ENCODE assay signal across 8 cellular contexts in the genomic region with DNA sequence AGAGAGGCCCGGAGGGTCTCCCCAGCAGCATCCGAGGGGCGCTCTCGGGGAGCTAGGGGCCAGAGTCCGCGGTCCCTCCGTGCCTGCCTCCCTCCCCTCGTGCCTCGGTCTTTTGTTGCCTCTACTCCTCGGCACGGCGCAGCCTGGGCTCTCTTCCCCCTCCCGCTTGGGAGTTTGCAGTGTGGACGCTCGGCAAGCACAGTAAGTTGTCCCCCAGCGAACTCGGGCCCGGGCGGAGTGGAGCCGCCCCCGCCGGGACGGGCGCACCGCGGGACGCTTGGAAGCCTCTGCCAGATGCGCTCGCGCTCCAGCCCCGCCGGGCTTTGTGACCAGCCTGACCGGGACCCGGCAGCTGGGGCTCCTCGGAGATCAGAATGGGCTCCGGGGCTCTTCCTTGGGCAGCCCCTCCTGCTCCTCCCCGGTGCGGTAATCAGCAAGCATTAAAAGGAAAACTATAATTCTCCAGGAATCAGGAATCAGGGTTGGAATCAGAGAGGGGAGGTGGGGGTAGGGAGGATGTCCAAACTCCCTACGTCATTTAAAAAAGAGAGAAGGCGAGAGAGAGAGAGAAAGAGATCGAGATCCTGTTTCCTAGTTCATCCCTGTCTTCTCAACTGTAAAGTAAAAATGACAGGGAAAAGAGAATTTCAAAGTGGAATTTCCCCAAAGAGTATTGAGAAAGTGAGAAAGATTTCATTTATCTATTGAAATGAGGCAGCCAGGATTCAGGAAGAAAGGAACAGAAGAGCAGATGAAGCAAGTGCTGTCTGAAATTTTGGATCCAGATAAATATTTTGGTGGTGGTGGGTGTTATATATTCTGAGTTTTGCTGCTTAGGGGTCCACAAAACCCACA.
A peak's percentile ranks its signal among the peaks of the same experiment; 100 is the strongest.
DNase-seq lines count a peak whose midpoint lies in the region; ATAC-seq and TF ChIP-seq lines count a peak whose summit lies in the region.

No MANE protein-coding gene starts in this region.

- ATAC-seq in GM21367 (IDR thresholded peaks at IDR 0.05; ENCODE audit: unreplicated experiment) = peak; percentile 29
- no peak for ATAC-seq in activated naive CD8-positive, alpha-beta T cell treated with anti-CD3 and anti-CD28 coated beads, Interleukin-2, amount 50 U/mL, for 24 hours

- CTCF ChIA-PET in AG04449 (lab: Yijun Ruan, JAX) = no interaction called here

- peak overlapping the region in 12 of 21 experiments; percentile 43 to 87 (median 70) for H3K27ac ChIP-seq in skin epidermis

- POLR2A ChIA-PET in AG04449 (lab: Yijun Ruan, JAX) = no interaction called here

- DNase-seq in AG04449 (ENCODE audit: low read depth, low spot score) (no peak), iris pigment epithelial cell (ENCODE audit: low read depth) (peak; percentile 7), HPDE6-E6E7 (ENCODE audit: extremely low spot score) (no peak), DMS114 treated with DMSO at 0.1 percent for 48 hours (lab: John Stamatoyannopoulos, UW; ENCODE audit: unreplicated experiment) (no peak)
- peak; percentile 5 for DNase-seq in activated naive CD8-positive, alpha-beta T cell treated with anti-CD3 and anti-CD28 coated beads, Interleukin-2, amount 50 U/mL, for 24 hours
- DNase-seq in T-helper 2 cell treated with Interferon-gamma antibody and Interleukin-4, amounts not matched to agents 5 μg/mL and 100 μg/mL, for 36 hours (ENCODE audit: low spot score) = no peak

- H3K27me3 Mint-ChIP-seq in activated naive CD8-positive, alpha-beta T cell treated with anti-CD3 and anti-CD28 coated beads, Interleukin-2, amount 50 U/mL, for 24 hours = peaks cover 68% of the 10 kb centered on the region
- H3K27me3 Mint-ChIP-seq in T-helper 2 cell treated with Interferon-gamma antibody and Interleukin-4, amounts not matched to agents 5 μg/mL and 100 μg/mL, for 36 hours (ENCODE audit: low read depth) = peaks cover 82% of the 10 kb centered on the region

- no peak overlapping the region for H3K27ac Mint-ChIP-seq in activated naive CD8-positive, alpha-beta T cell treated with anti-CD3 and anti-CD28 coated beads, Interleukin-2, amount 50 U/mL, for 24 hours
- no peak overlapping the region for H3K27ac Mint-ChIP-seq in T-helper 2 cell treated with Interferon-gamma antibody and Interleukin-4, amounts not matched to agents 5 μg/mL and 100 μg/mL, for 36 hours

- no peaks in the 10 kb centered on the region for H3K36me3 Mint-ChIP-seq in activated naive CD8-positive, alpha-beta T cell treated with anti-CD3 and anti-CD28 coated beads, Interleukin-2, amount 50 U/mL, for 24 hours (ENCODE audit: low read depth)
- H3K36me3 Mint-ChIP-seq in T-helper 2 cell treated with Interferon-gamma antibody and Interleukin-4, amounts not matched to agents 5 μg/mL and 100 μg/mL, for 36 hours (ENCODE audit: low read depth) = no peaks in the 10 kb centered on the region

- peaks cover 8% of the 10 kb centered on the region for H3K4me1 Mint-ChIP-seq in activated naive CD8-positive, alpha-beta T cell treated with anti-CD3 and anti-CD28 coated beads, Interleukin-2, amount 50 U/mL, for 24 hours
- peaks cover 2% of the 10 kb centered on the region for H3K4me1 Mint-ChIP-seq in T-helper 2 cell treated with Interferon-gamma antibody and Interleukin-4, amounts not matched to agents 5 μg/mL and 100 μg/mL, for 36 hours (ENCODE audit: low read depth)

- no peak overlapping the region for H3K4me3 Mint-ChIP-seq in activated naive CD8-positive, alpha-beta T cell treated with anti-CD3 and anti-CD28 coated beads, Interleukin-2, amount 50 U/mL, for 24 hours
- H3K4me3 Mint-ChIP-seq in T-helper 2 cell treated with Interferon-gamma antibody and Interleukin-4, amounts not matched to agents 5 μg/mL and 100 μg/mL, for 36 hours = no peak overlapping the region

- peak overlapping the region; percentile 49 for H3K4me3 ChIP-seq in AG04449 (ENCODE audit: low read depth, low read length)
- peak overlapping the region; percentile 24 to 57 (median 35) for H3K4me3 ChIP-seq in skin epidermis

- no peaks in the 10 kb centered on the region for H3K9me3 Mint-ChIP-seq in activated naive CD8-positive, alpha-beta T cell treated with anti-CD3 and anti-CD28 coated beads, Interleukin-2, amount 50 U/mL, for 24 hours
- H3K9me3 Mint-ChIP-seq in T-helper 2 cell treated with Interferon-gamma antibody and Interleukin-4, amounts not matched to agents 5 μg/mL and 100 μg/mL, for 36 hours = no peaks in the 10 kb centered on the region

- no peak for TF ChIP-seq CTCF in AG04449 (IDR thresholded peaks at IDR 0.05; ENCODE audit: insufficient read depth, low read length, missing control alignments)

Comparison
In these comparisons a context has a peak if more than half of its experiments do, and no peak if none do; other contexts are left out.
1. DNase-seq: peak in activated naive CD8-positive, alpha-beta T cell treated with anti-CD3 and anti-CD28 coated beads, Interleukin-2, amount 50 U/mL, for 24 hours (single experiment) and iris pigment epithelial cell (single experiment); none in AG04449 (single experiment), HPDE6-E6E7 (single experiment), T-helper 2 cell treated with Interferon-gamma antibody and Interleukin-4, amounts not matched to agents 5 μg/mL and 100 μg/mL, for 36 hours (single experiment) and DMS114 treated with DMSO at 0.1 percent for 48 hours (single experiment).